18 cellular contexts compared by ENCODE assay signal in the genomic region with DNA sequence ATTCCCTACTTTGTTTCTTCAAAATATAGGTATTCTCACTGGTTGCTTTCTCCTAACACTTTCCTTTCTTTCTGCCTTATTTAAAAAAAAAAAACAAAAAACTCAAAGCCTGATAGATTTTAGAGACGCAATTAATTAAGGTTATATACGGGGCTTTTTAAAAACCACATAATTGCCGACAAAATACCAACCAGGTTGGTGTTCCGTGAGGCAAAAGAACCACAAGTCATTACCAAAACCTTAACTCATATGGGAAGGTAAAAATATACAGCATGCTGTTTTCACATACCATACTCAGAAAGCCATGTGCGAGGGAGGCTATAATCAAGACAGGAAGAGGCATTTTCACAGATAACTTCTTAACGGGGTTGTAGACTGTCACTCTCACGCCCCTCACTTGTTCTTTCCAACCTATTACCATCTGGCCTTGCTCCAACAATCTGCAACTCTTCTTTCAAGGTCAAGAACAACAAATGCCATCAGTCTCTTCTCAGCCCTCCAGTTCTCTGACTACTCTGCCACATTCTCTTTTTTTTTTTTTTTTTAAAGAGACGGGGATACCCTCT.
DNase-seq lines count a peak whose midpoint lies in the region; ATAC-seq and TF ChIP-seq lines count a peak whose summit lies in the region.
"Had no signal": no experiment of that assay in that cellular context is flagged by ENCODE, and none has a peak within 500 bp of the region (broad histone marks: within the 10 kb centered on the region; RNA-seq: fewer than 3 reads in every experiment).

No MANE protein-coding gene starts in this region.

- POLR2A ChIA-PET in HEK293 (lab: Yijun Ruan, JAX) = no interaction called here

- H3K36me3 ChIP-seq in HEK293 (ENCODE audit: control insufficient read depth in 2 of 2, insufficient read depth in 1 of 2, low read length in 2 of 2) = no peaks in the 10 kb centered on the region
- H3K36me3 ChIP-seq in parathyroid adenoma (ENCODE audit: control insufficient read depth, insufficient read depth, low read length) = no peaks in the 10 kb centered on the region
- H3K36me3 ChIP-seq: Peyer's patch, thoracic aorta had no signal

- H2AFZ ChIP-seq in parathyroid adenoma = no peak overlapping the region

- H3K36me3 Mint-ChIP-seq in activated naive CD4-positive, alpha-beta T cell treated with anti-CD3 and anti-CD28 coated beads for 36 hours (ENCODE audit: low read depth) = no peaks in the 10 kb centered on the region

- H3K4me2 ChIP-seq in parathyroid adenoma (ENCODE audit: low read length) = peak overlapping the region; percentile 20

- ATAC-seq in GM19452 (IDR thresholded peaks at IDR 0.05; ENCODE audit: unreplicated experiment) (no peak), omental fat pad (ENCODE audit: low FRiP score) (no peak)
- ATAC-seq: effector memory CD8-positive, alpha-beta T cell had no signal

- peaks cover 57% of the 10 kb centered on the region for H3K4me1 Mint-ChIP-seq in activated naive CD4-positive, alpha-beta T cell treated with anti-CD3 and anti-CD28 coated beads for 36 hours (ENCODE audit: low read depth)

- H3K4me3 Mint-ChIP-seq in activated naive CD4-positive, alpha-beta T cell treated with anti-CD3 and anti-CD28 coated beads for 36 hours = peak overlapping the region; percentile 35
- H3K4me3 Mint-ChIP-seq: effector memory CD8-positive, alpha-beta T cell had no signal

- no peaks in the 10 kb centered on the region for H3K9me3 Mint-ChIP-seq in activated naive CD4-positive, alpha-beta T cell treated with anti-CD3 and anti-CD28 coated beads for 36 hours

- CTCF ChIA-PET in activated naive CD4-positive, alpha-beta T cell treated with anti-CD3 and anti-CD28 coated beads for 36 hours (lab: Charles Lee) = interaction anchor here (0.7 kb wide), 1 partner anchor 645 kb away, joined by 3 read pairs; no protein-coding TSS in a partner anchor
- CTCF ChIA-PET in HEK293 (lab: Yijun Ruan, JAX) = interaction anchor here (0.6 to 0.7 kb wide), 2 partner anchors 196 to 247 kb away, joined by 3 to 5 read pairs; no protein-coding TSS in a partner anchor

- H3K9me3 ChIP-seq in HEK293 (ENCODE audit: control insufficient read depth, insufficient read depth, low read depth, low read length) = no peaks in the 10 kb centered on the region
- H3K9me3 ChIP-seq in parathyroid adenoma (ENCODE audit: control insufficient read depth, low read length) = no peaks in the 10 kb centered on the region
- H3K9me3 ChIP-seq: Peyer's patch, thoracic aorta had no signal

- H3K4me1 ChIP-seq in HEK293 (ENCODE audit: control insufficient read depth, insufficient read depth, low read length) (peaks cover 42% of the 10 kb centered on the region), parathyroid adenoma (no peaks in the 10 kb centered on the region)

- no peak for DNase-seq in activated naive CD4-positive, alpha-beta T cell treated with anti-CD3 and anti-CD28 coated beads for 36 hours
- no peak for DNase-seq in activated naive CD4-positive, alpha-beta T cell (lab: John Stamatoyannopoulos, UW)
- DNase-seq in amniotic epithelial cell (ENCODE audit: low read depth) (peak; percentile 74), SHP77 (lab: John Stamatoyannopoulos, UW) (no peak), omental fat pad (ENCODE audit: low spot score) (no peak)
- DNase-seq: activated CD4-positive, alpha-beta T cell treated with anti-CD3 and anti-CD28 coated beads, Interleukin-2, amount 50 U/mL, for 48 hours; effector memory CD8-positive, alpha-beta T cell; IMR-90; midbrain; NCI-H1092; NCI-H524 treated with DMSO at 0.1 percent for 48 hours; Peyer's patch; stimulated activated CD4-positive, alpha-beta T cell treated with anti-CD3 and anti-CD28 coated beads, Interleukin-15, amount 100 ng/mL, for 24 hours; T-helper 9 cell had no signal

- intact Hi-C loops in activated naive CD4-positive, alpha-beta T cell treated with anti-CD3 and anti-CD28 coated beads for 36 hours (cut with micrococcal nuclease) = no loop called here

- no peaks in the 10 kb centered on the region for H3K27me3 Mint-ChIP-seq in activated naive CD4-positive, alpha-beta T cell treated with anti-CD3 and anti-CD28 coated beads for 36 hours (ENCODE audit: low read depth)
- H3K27me3 Mint-ChIP-seq: effector memory CD8-positive, alpha-beta T cell had no signal

- no peaks in the 10 kb centered on the region for H3K79me2 ChIP-seq in parathyroid adenoma

- no peak overlapping the region for H3K4me3 ChIP-seq in HEK293 (ENCODE audit: low read depth, low read length)
- H3K4me3 ChIP-seq in parathyroid adenoma (ENCODE audit: low read depth, low read length) = no peak overlapping the region
- H3K4me3 ChIP-seq: Peyer's patch, thoracic aorta had no signal

- no peak overlapping the region for H3K27ac ChIP-seq in HEK293 (ENCODE audit: extremely low read depth, low read depth, low read length)
- no peak overlapping the region for H3K27ac ChIP-seq in parathyroid adenoma
- H3K27ac ChIP-seq: thoracic aorta had no signal

- TF ChIP-seq CTCF in HEK293 (tag by site-specific recombination; IDR thresholded peaks at IDR 0.05) (no peak), parathyroid adenoma (IDR thresholded peaks at IDR 0.05) (no peak), omental fat pad (IDR thresholded peaks at IDR 0.05) (no peak)

- H3K9ac ChIP-seq in parathyroid adenoma = no peak overlapping the region

- H3K27ac Mint-ChIP-seq in activated naive CD4-positive, alpha-beta T cell treated with anti-CD3 and anti-CD28 coated beads for 36 hours = no peak overlapping the region
- H3K27ac Mint-ChIP-seq: effector memory CD8-positive, alpha-beta T cell had no signal

- H3K27me3 ChIP-seq in parathyroid adenoma (ENCODE audit: control insufficient read depth, insufficient read depth, low read length) = no peaks in the 10 kb centered on the region
- H3K27me3 ChIP-seq: Peyer's patch had no signal

TF ChIP-seq in HEK293, 187 proteins besides CTCF, POLR2A, EP300 and RAD21:
- no peak for TF ChIP-seq ZNF600 (tag by site-specific recombination; IDR thresholded peaks at IDR 0.05)
- TF ChIP-seq ZBTB17 (tag by site-specific recombination; IDR thresholded peaks at IDR 0.05) = 0 out of 2 replicates have a peak, but pooled peaks have one; percentile 10
- peak; percentile 47; the same call in 1 of the 2 replicates for TF ChIP-seq SP7 (tag by site-specific recombination; IDR thresholded peaks at IDR 0.05)
- TF ChIP-seq, protein P1, sequence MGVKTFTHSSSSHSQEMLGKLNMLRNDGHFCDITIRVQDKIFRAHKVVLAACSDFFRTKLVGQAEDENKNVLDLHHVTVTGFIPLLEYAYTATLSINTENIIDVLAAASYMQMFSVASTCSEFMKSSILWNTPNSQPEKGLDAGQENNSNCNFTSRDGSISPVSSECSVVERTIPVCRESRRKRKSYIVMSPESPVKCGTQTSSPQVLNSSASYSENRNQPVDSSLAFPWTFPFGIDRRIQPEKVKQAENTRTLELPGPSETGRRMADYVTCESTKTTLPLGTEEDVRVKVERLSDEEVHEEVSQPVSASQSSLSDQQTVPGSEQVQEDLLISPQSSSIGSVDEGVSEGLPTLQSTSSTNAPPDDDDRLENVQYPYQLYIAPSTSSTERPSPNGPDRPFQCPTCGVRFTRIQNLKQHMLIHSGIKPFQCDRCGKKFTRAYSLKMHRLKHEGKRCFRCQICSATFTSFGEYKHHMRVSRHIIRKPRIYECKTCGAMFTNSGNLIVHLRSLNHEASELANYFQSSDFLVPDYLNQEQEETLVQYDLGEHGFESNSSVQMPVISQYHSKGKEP (tag by site-specific recombination; IDR thresholded peaks at IDR 0.05) = no peak
TF ChIP-seq in HEK293: peak in this region for 2.
